Comparison of ENCODE assay signal across 23 cellular contexts in the genomic region with DNA sequence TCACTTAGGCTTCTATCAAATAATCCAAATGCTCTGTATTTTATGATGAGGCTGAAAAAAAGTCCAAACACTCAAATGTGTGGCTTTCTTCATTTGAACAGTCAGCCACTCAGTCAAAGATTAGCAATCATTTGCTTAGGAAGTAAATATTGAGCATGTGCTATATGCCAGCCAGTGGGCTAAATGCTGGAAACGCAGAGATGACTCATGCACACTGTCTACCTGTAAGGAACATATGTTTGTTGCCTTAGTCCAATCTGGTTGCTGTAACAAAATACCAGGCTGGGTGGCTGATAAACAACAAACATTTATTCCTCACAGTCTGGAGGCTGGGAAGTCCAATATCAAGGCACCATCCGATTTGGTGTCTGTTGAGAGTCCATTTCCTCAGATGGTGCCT.
A peak's percentile ranks its signal among the peaks of the same experiment; 100 is the strongest.
DNase-seq lines count a peak whose midpoint lies in the region; ATAC-seq and TF ChIP-seq lines count a peak whose summit lies in the region.
"Had no signal": no experiment of that assay in that cellular context is flagged by ENCODE, and none has a peak within 500 bp of the region (broad histone marks: within the 10 kb centered on the region; RNA-seq: fewer than 3 reads in every experiment).

No MANE protein-coding gene starts in this region.

- peaks cover 2 to 6% (median 3%) of the 10 kb centered on the region in 7 donors for H3K9me3 Mint-ChIP-seq in CD14-positive monocyte
- H3K9me3 Mint-ChIP-seq: H9 had no signal

- H3K4me1 Mint-ChIP-seq in CD14-positive monocyte: no peaks in the 10 kb centered on the region

- H2AFZ ChIP-seq in mammary epithelial cell (ENCODE audit: low read depth, low read length) (no peak overlapping the region), hepatocyte (no peak overlapping the region)

- H3K27me3 ChIP-seq in mammary epithelial cell (ENCODE audit: insufficient read depth, low read length): no peaks in the 10 kb centered on the region
- H3K27me3 ChIP-seq in breast epithelium: no peaks in the 10 kb centered on the region
- no peaks in the 10 kb centered on the region for H3K27me3 ChIP-seq in RWPE2 (ENCODE audit: insufficient read depth, poor library complexity, severe bottlenecking)
- H3K27me3 ChIP-seq in hepatocyte: no peaks in the 10 kb centered on the region
- no peaks in the 10 kb centered on the region for H3K27me3 ChIP-seq in body of pancreas
- H3K27me3 ChIP-seq: BE2C, MG63 had no signal

- peaks cover 0 to 6% (median 0%) of the 10 kb centered on the region in 3 donors for H3K27me3 Mint-ChIP-seq in CD14-positive monocyte (ENCODE audit: low read depth in 3 of 3)

- TF ChIP-seq CTCF in mammary epithelial cell (conservative IDR thresholded peaks at IDR 0.05 in 1 of 2, IDR thresholded peaks at IDR 0.05 in 1 of 2; ENCODE audit: extremely low read depth in 1 of 2, insufficient read depth in 1 of 2, low read depth in 1 of 2, low read length in 2 of 2) (no peak), breast epithelium (IDR thresholded peaks at IDR 0.05) (no peak), RWPE2 (IDR thresholded peaks at IDR 0.05; ENCODE audit: poor library complexity, severe bottlenecking) (no peak), hepatocyte (IDR thresholded peaks at IDR 0.05; ENCODE audit: poor library complexity) (no peak), CD14-positive monocyte (IDR thresholded peaks at IDR 0.05) (no peak), body of pancreas (IDR thresholded peaks at IDR 0.05) (no peak)

- intact Hi-C loops in mammary epithelial cell (cut with micrococcal nuclease): no loop called here
- intact Hi-C loops in breast epithelium (cut with DNase I; ENCODE audit: low total_unique reads): no loop called here
- intact Hi-C loops in CD14-positive monocyte (cut with micrococcal nuclease): no loop called here
- intact Hi-C loops in body of pancreas (cut with DNase I): no loop called here

- H3K4me2 ChIP-seq in mammary epithelial cell (ENCODE audit: insufficient read depth, low read depth, low read length) (no peak overlapping the region), hepatocyte (no peak overlapping the region)

- no peak overlapping the region for H3K4me3 Mint-ChIP-seq in CD14-positive monocyte
- H3K4me3 Mint-ChIP-seq: H9 had no signal

- H3K4me3 ChIP-seq in mammary epithelial cell (replicated peaks in 1 of 3; ENCODE audit: insufficient read depth in 1 of 3, low read depth in 2 of 3, low read length in 3 of 3): no peak overlapping the region
- H3K4me3 ChIP-seq in breast epithelium: no peak overlapping the region
- no peak overlapping the region for H3K4me3 ChIP-seq in RWPE2 (ENCODE audit: severe bottlenecking)
- H3K4me3 ChIP-seq in hepatocyte: no peak overlapping the region
- H3K4me3 ChIP-seq in body of pancreas: no peak overlapping the region
- H3K4me3 ChIP-seq: MG63, SK-N-MC had no signal

- DNase-seq in mammary epithelial cell (peak; percentile 51), breast epithelium (ENCODE audit: low spot score in 2 of 2) (no peak), RWPE2 (ENCODE audit: low spot score) (no peak), hepatocyte (ENCODE audit: low spot score) (peak; percentile 21), NK-92 (lab: John Stamatoyannopoulos, UW; ENCODE audit: unreplicated experiment) (no peak), CD14-positive monocyte (ENCODE audit: low spot score) (no peak), body of pancreas (no peak)
- DNase-seq: BE2C, GDM1, H9, IMR-90, KG1, MG63, NCI-H1105 treated with DMSO at 0.1 percent for 48 hours, NCI-H146, NCI-H1930, NCI-H2107, NCI-H524, NCI-H82, SIG-M5 had no signal

- BruUV-seq in mammary epithelial cell (replicated peaks; lab: Mats Ljungman, UMichigan): no TSS peak

- peak; percentile 80 for ATAC-seq in RWPE2 (ENCODE audit: low read depth)
- no peak for ATAC-seq in GM21529 (IDR thresholded peaks at IDR 0.05; ENCODE audit: unreplicated experiment)
- no peak for ATAC-seq in body of pancreas

- no peak overlapping the region for H3K9ac ChIP-seq in mammary epithelial cell (ENCODE audit: insufficient read depth, low read length)

- H3K9me2 ChIP-seq in hepatocyte (replicated peaks; ENCODE audit: insufficient read depth): no peaks in the 10 kb centered on the region

- H3K36me3 ChIP-seq in mammary epithelial cell (ENCODE audit: insufficient read depth, low read length) (no peaks in the 10 kb centered on the region), breast epithelium (no peaks in the 10 kb centered on the region), RWPE2 (ENCODE audit: low read depth) (0 out of 2 replicates have a peak, but pooled peaks cover 4% of the 10 kb centered on the region), hepatocyte (replicated peaks; ENCODE audit: insufficient read depth, low read depth) (no peaks in the 10 kb centered on the region), body of pancreas (replicated peaks in 1 of 2; ENCODE audit: insufficient read depth in 1 of 2, low read depth in 2 of 2) (no peaks in the 10 kb centered on the region)
- H3K36me3 ChIP-seq: BE2C, MG63 had no signal

- 69% methylated on average over 2 of the region's 2 CpGs for WGBS in mammary epithelial cell (ENCODE audit: low coverage, missing lambda C conversion rate)
- WGBS in hepatocyte (ENCODE audit: low lambda C conversion rate, missing lambda C conversion rate): 73% methylated on average over 2 of the region's 2 CpGs
- WGBS in body of pancreas, 2 donors: 66 to 70% methylated on average over 2 of the region's 2 CpGs

- peaks cover 22% of the 10 kb centered on the region for H3K4me1 ChIP-seq in mammary epithelial cell (ENCODE audit: insufficient read depth, low read length)
- no peaks in the 10 kb centered on the region for H3K4me1 ChIP-seq in breast epithelium
- peaks cover 15% of the 10 kb centered on the region for H3K4me1 ChIP-seq in RWPE2 (ENCODE audit: insufficient read depth, poor library complexity, severe bottlenecking)
- no peaks in the 10 kb centered on the region for H3K4me1 ChIP-seq in hepatocyte (ENCODE audit: insufficient read depth)
- H3K4me1 ChIP-seq in body of pancreas: no peaks in the 10 kb centered on the region
- H3K4me1 ChIP-seq: BE2C had no signal

- H3K36me3 Mint-ChIP-seq in CD14-positive monocyte: no peaks in the 10 kb centered on the region

- H3K27ac Mint-ChIP-seq in CD14-positive monocyte: no peak overlapping the region
- H3K27ac Mint-ChIP-seq: H9 had no signal

- dilution Hi-C loops in mammary epithelial cell (cut with HindIII; ENCODE audit: low sequenced_read_pairs): no loop called here

- H3K9me3 ChIP-seq in mammary epithelial cell (replicated peaks; ENCODE audit: insufficient read depth, low read length) (no peaks in the 10 kb centered on the region), breast epithelium (peaks cover 0 to 6% of the 10 kb centered on the region in 2 donors), RWPE2 (ENCODE audit: severe bottlenecking) (no peaks in the 10 kb centered on the region), hepatocyte (ENCODE audit: low read depth) (no peaks in the 10 kb centered on the region), body of pancreas (no peaks in the 10 kb centered on the region)
- H3K9me3 ChIP-seq: BE2C had no signal

- TF ChIP-seq POLR2A in breast epithelium (IDR thresholded peaks at IDR 0.05) (no peak), body of pancreas (IDR thresholded peaks at IDR 0.05) (no peak)

- in situ Hi-C loops in mammary epithelial cell (cut with MboI; ENCODE audit: low sequenced_read_pairs in 2 of 2): no loop called here

- H3K79me2 ChIP-seq in mammary epithelial cell (ENCODE audit: insufficient read depth, low read length) (no peaks in the 10 kb centered on the region), hepatocyte (no peaks in the 10 kb centered on the region)

- H3K27ac ChIP-seq in mammary epithelial cell (ENCODE audit: insufficient read depth, low read depth, low read length): no peak overlapping the region
- H3K27ac ChIP-seq in breast epithelium: no peak overlapping the region
- H3K27ac ChIP-seq in RWPE2 (ENCODE audit: poor library complexity, severe bottlenecking): peak overlapping the region; percentile 9
- H3K27ac ChIP-seq in hepatocyte: no peak overlapping the region
- no peak overlapping the region for H3K27ac ChIP-seq in body of pancreas
- H3K27ac ChIP-seq: 22Rv1, SK-N-MC had no signal

- CTCF ChIA-PET in mammary epithelial cell (lab: Charles Lee; ENCODE audit: low non-redundant PET): no interaction called here

- H4K20me1 ChIP-seq in mammary epithelial cell (ENCODE audit: insufficient read depth, low read length): no peaks in the 10 kb centered on the region
- H4K20me1 ChIP-seq in hepatocyte (ENCODE audit: insufficient read depth, poor library complexity, severe bottlenecking): no peaks in the 10 kb centered on the region

Comparison
In these comparisons a context has a peak if more than half of its experiments do, and no peak if none do; other contexts are left out.
1. DNase-seq: peak in mammary epithelial cell (single experiment) and hepatocyte (single experiment); none in breast epithelium (0 of 2), RWPE2 (single experiment), NK-92 (single experiment), CD14-positive monocyte (single experiment) and body of pancreas (0 of 4).